38 cellular contexts compared by ENCODE assay signal in genomic region chr14:92435154-92435553, GRCh38.
"Had no signal": no experiment of that assay in that cellular context is flagged by ENCODE, and none has a peak within 500 bp of the region (broad histone marks: within the 10 kb centered on the region; RNA-seq: fewer than 3 reads in every experiment).

No MANE protein-coding gene starts in this region.

- H3K27ac ChIP-seq: ascending aorta, cardiac muscle cell, VCaP had no signal

- H3K27ac Mint-ChIP-seq: activated CD4-positive, alpha-beta memory T cell treated with anti-CD3 and anti-CD28 coated beads, Interleukin-2, amount 10 ng/mL, durations not matched to agents 7 days and 5 days; activated CD4-positive, alpha-beta T cell treated with anti-CD3 and anti-CD28 coated beads for 36 hours; activated CD4-positive, alpha-beta T cell treated with anti-CD3 and anti-CD28 coated beads, Interleukin-2, amount 10 ng/mL, durations not matched to agents 7 days and 5 days; activated naive CD4-positive, alpha-beta T cell treated with anti-CD3 and anti-CD28 coated beads, Interleukin-2, amount 10 ng/mL, durations not matched to agents 7 days and 5 days; activated naive CD4-positive, alpha-beta T cell treated with anti-CD3 and anti-CD28 coated beads, Interleukin-2, amount 50 U/mL, for 24 hours; activated naive CD8-positive, alpha-beta T cell; activated naive CD8-positive, alpha-beta T cell treated with anti-CD3 and anti-CD28 coated beads, Interleukin-2, amount 10 ng/mL, durations not matched to agents 7 days and 5 days; activated naive CD8-positive, alpha-beta T cell treated with anti-CD3 and anti-CD28 coated beads, Interleukin-2, amount 50 U/mL, for 24 hours; activated T-helper 2 cell treated with anti-CD3 and anti-CD28 coated beads, Interferon-gamma antibody, Interleukin-2, Interleukin-4, amounts not matched to agents 10 μg/mL and 5 μg/mL and 100 μg/mL, durations not matched to agents 14 hours and 24 hours and 36 hours; T-helper 1 cell treated with Interleukin-12 subunit alpha and Interleukin-12 subunit beta and Interleukin-4 antibody, amounts not matched to agents 30 μg/mL and 1 μg/mL, for 36 hours; T-helper 2 cell treated with Interferon-gamma antibody and Interleukin-4, amounts not matched to agents 5 μg/mL and 100 μg/mL, for 36 hours; WTC11 had no signal

- H3K36me3 Mint-ChIP-seq: activated naive CD4-positive, alpha-beta T cell treated with anti-CD3 and anti-CD28 coated beads, Interleukin-2, amount 10 ng/mL, durations not matched to agents 7 days and 5 days; activated naive CD4-positive, alpha-beta T cell treated with anti-CD3 and anti-CD28 coated beads, Interleukin-2, amount 50 U/mL, for 24 hours; activated naive CD8-positive, alpha-beta T cell; activated naive CD8-positive, alpha-beta T cell treated with anti-CD3 and anti-CD28 coated beads, Interleukin-2, amount 10 ng/mL, durations not matched to agents 7 days and 5 days; brain; WTC11 had no signal

- H3K4me3 Mint-ChIP-seq: activated CD4-positive, alpha-beta memory T cell treated with anti-CD3 and anti-CD28 coated beads, Interleukin-2, amount 10 ng/mL, durations not matched to agents 7 days and 5 days; activated CD4-positive, alpha-beta T cell treated with anti-CD3 and anti-CD28 coated beads for 36 hours; activated CD4-positive, alpha-beta T cell treated with anti-CD3 and anti-CD28 coated beads, Interleukin-2, amount 10 ng/mL, durations not matched to agents 7 days and 5 days; activated naive CD4-positive, alpha-beta T cell treated with anti-CD3 and anti-CD28 coated beads, Interleukin-2, amount 10 ng/mL, durations not matched to agents 7 days and 5 days; activated naive CD4-positive, alpha-beta T cell treated with anti-CD3 and anti-CD28 coated beads, Interleukin-2, amount 50 U/mL, for 24 hours; activated naive CD8-positive, alpha-beta T cell; activated naive CD8-positive, alpha-beta T cell treated with anti-CD3 and anti-CD28 coated beads, Interleukin-2, amount 10 ng/mL, durations not matched to agents 7 days and 5 days; activated naive CD8-positive, alpha-beta T cell treated with anti-CD3 and anti-CD28 coated beads, Interleukin-2, amount 50 U/mL, for 24 hours; activated T-cell treated with anti-CD3 and anti-CD28 coated beads, Interleukin-2, amount 50 U/mL, for 4 hours; brain; central memory CD8-positive, alpha-beta T cell; T-helper 1 cell treated with Interleukin-12 subunit alpha and Interleukin-12 subunit beta and Interleukin-4 antibody, amounts not matched to agents 30 μg/mL and 1 μg/mL, for 36 hours; T-helper 2 cell treated with Interferon-gamma antibody and Interleukin-4, amounts not matched to agents 5 μg/mL and 100 μg/mL, for 36 hours; WTC11 had no signal

- H3K27me3 Mint-ChIP-seq: activated CD4-positive, alpha-beta T cell treated with anti-CD3 and anti-CD28 coated beads for 36 hours; activated naive CD4-positive, alpha-beta T cell treated with anti-CD3 and anti-CD28 coated beads, Interleukin-2, amount 50 U/mL, for 24 hours; activated naive CD8-positive, alpha-beta T cell; activated naive CD8-positive, alpha-beta T cell treated with anti-CD3 and anti-CD28 coated beads, Interleukin-2, amount 50 U/mL, for 24 hours; central memory CD8-positive, alpha-beta T cell had no signal

- H3K27me3 ChIP-seq: ascending aorta, cardiac muscle cell had no signal

- FAIRE-seq: bronchial epithelial cell, colon, TTC549 had no signal

- H3K36me3 ChIP-seq: ascending aorta, cardiac muscle cell had no signal

- H3K9me3 Mint-ChIP-seq: activated CD4-positive, alpha-beta T cell treated with anti-CD3 and anti-CD28 coated beads, Interleukin-2, amount 10 ng/mL, durations not matched to agents 7 days and 5 days; activated naive CD4-positive, alpha-beta T cell treated with anti-CD3 and anti-CD28 coated beads, Interleukin-2, amount 10 ng/mL, durations not matched to agents 7 days and 5 days; activated naive CD4-positive, alpha-beta T cell treated with anti-CD3 and anti-CD28 coated beads, Interleukin-2, amount 50 U/mL, for 24 hours; activated T-helper 2 cell treated with anti-CD3 and anti-CD28 coated beads, Interferon-gamma antibody, Interleukin-2, Interleukin-4, amounts not matched to agents 10 μg/mL and 5 μg/mL and 100 μg/mL, durations not matched to agents 14 hours and 24 hours and 36 hours; central memory CD8-positive, alpha-beta T cell; T-helper 2 cell treated with Interferon-gamma antibody and Interleukin-4, amounts not matched to agents 5 μg/mL and 100 μg/mL, for 36 hours had no signal

- H3K4me1 ChIP-seq: ascending aorta had no signal

- H3K9me3 ChIP-seq: ascending aorta had no signal

- H3K4me1 Mint-ChIP-seq: activated CD4-positive, alpha-beta memory T cell treated with anti-CD3 and anti-CD28 coated beads, Interleukin-2, amount 10 ng/mL, durations not matched to agents 7 days and 5 days; activated naive CD4-positive, alpha-beta T cell treated with anti-CD3 and anti-CD28 coated beads, Interleukin-2, amount 10 ng/mL, durations not matched to agents 7 days and 5 days; WTC11 had no signal

- ATAC-seq: activated CD4-positive, alpha-beta T cell treated with anti-CD3 and anti-CD28 coated beads for 36 hours; activated CD4-positive, CD25-positive, alpha-beta regulatory T cell treated with anti-CD3 and anti-CD28 coated beads, Interleukin-2, amount 50 U/mL, for 24 hours; activated naive CD8-positive, alpha-beta T cell treated with anti-CD3 and anti-CD28 coated beads, Interleukin-2, amount 50 U/mL, for 24 hours; activated T-cell treated with anti-CD3 and anti-CD28 coated beads, Interleukin-2, amount 50 U/mL, for 4 hours; WTC11 had no signal

- DNase-seq: activated CD4-positive, alpha-beta memory T cell treated with anti-CD3 and anti-CD28 coated beads, Interleukin-2, amount 10 ng/mL, durations not matched to agents 7 days and 5 days; activated CD4-positive, alpha-beta T cell treated with anti-CD3 and anti-CD28 coated beads for 1 hour; activated CD4-positive, alpha-beta T cell treated with anti-CD3 and anti-CD28 coated beads for 36 hours; activated CD4-positive, alpha-beta T cell treated with anti-CD3 and anti-CD28 coated beads for 48 hours; activated CD4-positive, alpha-beta T cell treated with anti-CD3 and anti-CD28 coated beads, Interleukin-2, amount 10 ng/mL, durations not matched to agents 7 days and 5 days; activated CD4-positive, alpha-beta T cell treated with anti-CD3 and anti-CD28 coated beads, Interleukin-2, amount 50 U/mL, for 48 hours; activated CD4-positive, CD25-positive, alpha-beta regulatory T cell; activated CD8-positive, alpha-beta memory T cell treated with anti-CD3 and anti-CD28 coated beads, Interleukin-2, amount 50 U/mL, for 4 hours; activated effector memory CD4-positive, alpha-beta T cell treated with Interleukin-2 at 50 U/mL for 16 hours; activated gamma-delta T cell; activated naive CD4-positive, alpha-beta T cell treated with anti-CD3 and anti-CD28 coated beads, Interleukin-2, amount 10 ng/mL, durations not matched to agents 7 days and 5 days; activated naive CD4-positive, alpha-beta T cell treated with Interleukin-2 at 50 U/mL for 16 hours; activated naive CD8-positive, alpha-beta T cell treated with anti-CD3 and anti-CD28 coated beads, Interleukin-2, amount 10 ng/mL, durations not matched to agents 7 days and 5 days; activated naive CD8-positive, alpha-beta T cell treated with anti-CD3 and anti-CD28 coated beads, Interleukin-2, amount 50 U/mL, for 24 hours; activated T-cell treated with anti-CD3 and anti-CD28 coated beads for 4 hours; activated T-cell treated with anti-CD3 and anti-CD28 coated beads, Interleukin-2, amount 50 U/mL, for 1 hour; activated T-cell treated with anti-CD3 and anti-CD28 coated beads, Interleukin-2, amount 50 U/mL, for 4 hours; amygdala; anterior cingulate cortex; caudate nucleus; cerebellar nuclear complex; T-helper 2 cell; T-helper 9 cell had no signal

- H3K4me3 ChIP-seq: ascending aorta, cardiac muscle cell had no signal
